Comparison of ENCODE assay signal across 8 cellular contexts in the genomic region with DNA sequence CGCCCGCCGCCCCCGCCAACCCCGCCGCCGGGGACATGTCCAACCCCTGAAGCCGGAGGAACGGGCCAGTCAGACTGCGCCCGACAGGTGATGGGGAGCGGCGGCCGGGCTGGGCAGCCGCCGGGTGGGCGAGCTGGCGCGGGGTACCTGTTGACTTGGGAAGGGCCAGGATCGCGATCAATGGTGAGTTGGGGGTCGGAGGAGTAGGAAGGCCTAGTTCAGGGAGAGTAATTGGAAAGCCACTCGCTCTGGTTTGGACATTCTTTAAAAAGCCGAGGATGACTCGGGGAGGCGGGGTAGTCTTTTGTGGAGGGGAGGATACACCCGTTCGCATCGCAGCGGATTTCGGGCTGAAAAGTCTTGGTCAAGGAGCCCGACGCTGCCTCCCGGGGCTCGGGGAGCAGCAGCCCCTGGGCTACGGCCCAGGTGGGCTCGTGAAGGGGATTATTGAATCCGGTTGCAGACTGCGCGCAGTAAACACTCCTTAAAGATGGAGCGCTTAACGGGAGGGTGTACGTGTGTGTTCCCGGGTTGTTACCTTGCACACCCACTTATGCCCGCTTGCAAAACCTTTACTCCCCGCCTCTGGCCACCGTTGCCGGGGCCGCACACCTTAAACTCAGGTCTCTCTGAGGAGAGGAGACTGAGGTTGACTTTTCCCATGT.
DNase-seq lines count a peak whose midpoint lies in the region; ATAC-seq and TF ChIP-seq lines count a peak whose summit lies in the region.

No MANE protein-coding gene starts in this region.

- H3F3A ChIP-seq in SU-DHL-6 (ENCODE audit: insufficient read depth): peaks cover 16% of the 10 kb centered on the region

- TF ChIP-seq CTCF in SU-DHL-6 (IDR thresholded peaks at IDR 0.05; ENCODE audit: insufficient read depth, low read length, poor library complexity, severe bottlenecking): no peak

- H3K36me3 ChIP-seq in SU-DHL-6 (ENCODE audit: low read length): no peaks in the 10 kb centered on the region

- intact Hi-C loops in left colon (cut with DNase I, micrococcal nuclease): no loop called here

- peak; percentile 8 for DNase-seq in NCI-H2107 treated with DMSO at 0.1 percent for 48 hours (lab: John Stamatoyannopoulos, UW; ENCODE audit: unreplicated experiment)
- no peak for DNase-seq in NCI-H2107 (lab: John Stamatoyannopoulos, UW)
- DNase-seq in cerebellar cortex (ENCODE audit: low spot score): peak; percentile 44
- DNase-seq in left colon: peak; percentile 29 to 43
- peak; percentile 19 for DNase-seq in stimulated activated CD4-positive, alpha-beta T cell treated with anti-CD3 and anti-CD28 coated beads, Interleukin-4, amount 100 ng/mL, for 24 hours
- DNase-seq in H4 (ENCODE audit: low spot score): no peak

- no peaks in the 10 kb centered on the region for H3K9me3 ChIP-seq in SU-DHL-6 (ENCODE audit: insufficient read depth, low read length)

- peak overlapping the region; percentile 90 for H3K9ac ChIP-seq in SU-DHL-6 (ENCODE audit: low read length)

- no peaks in the 10 kb centered on the region for H3K9me2 ChIP-seq in SU-DHL-6 (replicated peaks; ENCODE audit: insufficient read depth, low read length)

- H3K79me2 ChIP-seq in SU-DHL-6 (ENCODE audit: insufficient read depth, low read length): peaks cover 37% of the 10 kb centered on the region

- H3K27ac ChIP-seq in SU-DHL-6 (ENCODE audit: low read depth, low read length): peak overlapping the region; percentile 92

- H3K27me3 ChIP-seq in SU-DHL-6 (ENCODE audit: low read length): no peaks in the 10 kb centered on the region

- H2AFZ ChIP-seq in SU-DHL-6 (ENCODE audit: low read depth, low read length, severe bottlenecking): peak overlapping the region; percentile 88

- ATAC-seq in HG03095 (IDR thresholded peaks at IDR 0.05; ENCODE audit: unreplicated experiment): peak; percentile 6
- ATAC-seq in left colon: peak; percentile 46

- peaks cover 4% of the 10 kb centered on the region; the same call in 1 of the 2 replicates for H4K20me1 ChIP-seq in SU-DHL-6 (ENCODE audit: low read depth, low read length)

- peak overlapping the region; percentile 73 for H3K4me2 ChIP-seq in SU-DHL-6 (ENCODE audit: low read depth, low read length, poor library complexity, severe bottlenecking)

- peak overlapping the region; percentile 99 for H3K4me3 ChIP-seq in SU-DHL-6 (ENCODE audit: insufficient read depth, low read length, poor library complexity, severe bottlenecking)

Comparison
In these comparisons a context has a peak if more than half of its experiments do, and no peak if none do; other contexts are left out.
1. DNase-seq: peak in NCI-H2107 treated with DMSO at 0.1 percent for 48 hours (single experiment), cerebellar cortex (single experiment), left colon (2 of 2) and stimulated activated CD4-positive, alpha-beta T cell treated with anti-CD3 and anti-CD28 coated beads, Interleukin-4, amount 100 ng/mL, for 24 hours (single experiment); none in NCI-H2107 (single experiment) and H4 (single experiment).